Comparison of ENCODE assay signal across 2 cellular contexts in genomic region chr20:23415958-23416583, GRCh38.
TF ChIP-seq lines count a peak whose summit lies in the region.

No MANE protein-coding gene starts in this region.

TF ChIP-seq in HEK293, 187 proteins besides CTCF, POLR2A, EP300 and RAD21:
- TF ChIP-seq AEBP2 (tag by site-specific recombination; IDR thresholded peaks at IDR 0.05; ENCODE audit: borderline replicate concordance) (no peak), ZNF600 (tag by site-specific recombination; IDR thresholded peaks at IDR 0.05) (0 out of 2 replicates have a peak, but pooled peaks have one; percentile 23), SP3 (tag by site-specific recombination; IDR thresholded peaks at IDR 0.05) (no peak), KLF16 (tag by site-specific recombination; IDR thresholded peaks at IDR 0.05) (no peak), PRDM6 (tag by site-specific recombination; IDR thresholded peaks at IDR 0.05) (peak; percentile 91), ZNF184 (tag by site-specific recombination; IDR thresholded peaks at IDR 0.05) (no peak), ZNF776 (tag by site-specific recombination; IDR thresholded peaks at IDR 0.05; ENCODE audit: borderline replicate concordance) (no peak), ZNF16 (tag by site-specific recombination; IDR thresholded peaks at IDR 0.05; ENCODE audit: low read depth) (0 out of 2 replicates have a peak, but pooled peaks have one; percentile 27)

TF ChIP-seq in K562, 482 proteins besides CTCF, POLR2A, EP300 and RAD21:
- TF ChIP-seq MNT (conservative IDR thresholded peaks at IDR 0.05) (0 out of 4 replicates have a peak, but pooled peaks of 1 of the 2 experiments have one; percentile 44), ZNF134 (CRISPR knock-in tag; conservative IDR thresholded peaks at IDR 0.05) (no peak), ZNF174 (CRISPR knock-in tag; IDR thresholded peaks at IDR 0.05) (no peak), ZNF695 (CRISPR knock-in tag; IDR thresholded peaks at IDR 0.05) (no peak), RBM15 (IDR thresholded peaks at IDR 0.05; ENCODE audit: insufficient read depth, low read length) (no peak), RREB1 (CRISPR knock-in tag; IDR thresholded peaks at IDR 0.05) (no peak), E2F6 (IDR thresholded peaks at IDR 0.05; ENCODE audit: borderline replicate concordance in 1 of 2, extremely low read depth in 1 of 2, insufficient read depth in 1 of 2, insufficient read length in 1 of 2, low read depth in 1 of 2, low read length in 1 of 2, poor library complexity in 1 of 2, severe bottlenecking in 1 of 2) (peak in 1 of 2 experiments; percentile 47), L3MBTL2 (IDR thresholded peaks at IDR 0.05) (peak; percentile 63; the same call in 1 of the 2 replicates), ZNF197 (CRISPR knock-in tag; IDR thresholded peaks at IDR 0.05; ENCODE audit: low read depth) (no peak), ZBTB26 (CRISPR knock-in tag; IDR thresholded peaks at IDR 0.05) (no peak), KLF13 (tag; IDR thresholded peaks at IDR 0.05; ENCODE audit: borderline replicate concordance, low read depth) (no peak), FOS (IDR thresholded peaks at IDR 0.05; ENCODE audit: extremely low read depth, insufficient read length) (no peak), RNF219 (CRISPR knock-in tag; IDR thresholded peaks at IDR 0.05) (no peak), MGA (IDR thresholded peaks at IDR 0.05) (peak; percentile 75), ZNF592 (IDR thresholded peaks at IDR 0.05) (peak; percentile 41; the same call in 1 of the 2 replicates)
TF ChIP-seq in K562: peak in this region for 5.
